In the genomic region with DNA sequence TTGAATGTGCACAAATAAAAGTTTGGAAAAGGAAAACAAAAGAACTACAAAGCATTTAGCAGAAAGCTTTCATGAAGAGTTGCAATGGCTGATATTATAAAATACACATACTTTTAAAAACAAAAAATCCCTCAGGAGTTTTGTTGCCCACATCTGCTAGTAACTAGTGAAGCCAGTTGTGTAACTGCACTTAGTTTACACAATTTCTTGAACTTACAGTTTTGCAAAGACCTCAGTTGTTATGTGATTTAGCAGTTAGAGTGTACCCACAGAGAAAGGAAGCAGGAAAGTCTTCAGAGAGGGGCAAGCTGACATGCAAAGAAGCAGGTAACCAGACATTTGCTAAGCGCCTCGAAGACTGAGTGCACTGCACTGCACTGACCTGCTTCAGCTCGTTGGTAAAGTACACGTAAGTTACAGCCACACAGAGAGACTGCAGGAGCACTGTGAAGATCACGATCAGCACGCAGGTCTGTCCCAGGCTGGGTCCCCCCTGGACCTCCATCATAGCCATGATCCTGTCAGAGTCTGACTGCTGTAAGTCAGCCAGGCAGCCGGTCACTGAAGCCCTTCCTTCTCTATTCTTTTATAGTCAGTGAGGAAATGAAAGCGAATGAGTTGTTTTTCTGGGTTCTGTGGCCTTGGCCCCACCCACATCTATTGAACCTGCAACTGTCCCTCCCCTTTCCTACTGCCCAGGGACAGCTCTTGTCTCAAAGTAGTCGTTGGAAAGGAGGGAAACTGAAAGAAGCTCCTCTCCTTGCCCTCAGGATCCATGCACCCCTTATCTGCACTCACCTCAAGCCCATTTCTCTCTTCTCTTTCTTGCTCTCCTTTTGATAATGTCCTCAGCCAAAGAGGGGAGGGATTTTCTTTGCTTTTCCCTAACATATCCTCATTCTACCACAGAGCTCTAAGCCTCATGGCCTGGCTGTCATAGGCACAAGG, we compare ENCODE assay signal across 8 cellular contexts. TPM values are rescaled to one million over a fixed set of nuclear protein-coding genes. Genes with fewer than 3 reads are reported as not detected.
DNase-seq lines count a peak whose midpoint lies in the region; ATAC-seq and TF ChIP-seq lines count a peak whose summit lies in the region.

TNFSF10 (minus strand) TSS at position 560 of the 948 bp plus-strand sequence; CDS start at position 514, 46 bp downstream.

- H3K4me1 Mint-ChIP-seq in activated CD4-positive, alpha-beta T cell treated with anti-CD3 and anti-CD28 coated beads, Interleukin-2, amount 10 ng/mL, durations not matched to agents 7 days and 5 days: peaks cover 50% of the 10 kb centered on the region
- H3K4me1 Mint-ChIP-seq in effector memory CD8-positive, alpha-beta T cell (ENCODE audit: low read depth in 2 of 2): peaks cover 39 to 42% of the 10 kb centered on the region in 2 donors

- H3K9me3 ChIP-seq in mucosa of stomach (ENCODE audit: control insufficient read depth, low read length) (no peaks in the 10 kb centered on the region), thoracic aorta (no peaks in the 10 kb centered on the region)

- DNase-seq in NCI-H1436 treated with DMSO at 0.1 percent for 48 hours (lab: John Stamatoyannopoulos, UW) (peak; percentile 15), thoracic aorta (ENCODE audit: low spot score) (no peak), 8988T (no peak)
- peak; percentile 85 for DNase-seq in activated CD4-positive, alpha-beta T cell treated with anti-CD3 and anti-CD28 coated beads, Interleukin-2, amount 10 ng/mL, durations not matched to agents 7 days and 5 days
- DNase-seq in effector memory CD8-positive, alpha-beta T cell: peak; percentile 39 to 55 (median 40)

- ATAC-seq in GM18499 (IDR thresholded peaks at IDR 0.05; ENCODE audit: insufficient read depth, unreplicated experiment) (peak; percentile 84), HG02623 (IDR thresholded peaks at IDR 0.05; ENCODE audit: unreplicated experiment) (peak; percentile 86), thoracic aorta (ENCODE audit: insufficient number of reproducible peaks, low FRiP score, low read depth) (no peak)
- peak; percentile 79 for ATAC-seq in effector memory CD8-positive, alpha-beta T cell (replicated peaks)

- H3K4me1 ChIP-seq in mucosa of stomach (ENCODE audit: control insufficient read depth, insufficient read depth, low read length): peaks cover 19% of the 10 kb centered on the region
- H3K4me1 ChIP-seq in thoracic aorta (ENCODE audit: control insufficient read depth in 1 of 2, low read depth in 2 of 2): peaks cover 0 to 9% of the 10 kb centered on the region in 2 donors

- H3K36me3 Mint-ChIP-seq in activated CD4-positive, alpha-beta T cell treated with anti-CD3 and anti-CD28 coated beads, Interleukin-2, amount 10 ng/mL, durations not matched to agents 7 days and 5 days (ENCODE audit: low read depth): peaks cover 33% of the 10 kb centered on the region
- peaks cover 9% of the 10 kb centered on the region for H3K36me3 Mint-ChIP-seq in effector memory CD8-positive, alpha-beta T cell (ENCODE audit: insufficient read depth)

- H3K27me3 ChIP-seq in mucosa of stomach (ENCODE audit: control insufficient read depth, insufficient read depth, low read length) (no peaks in the 10 kb centered on the region), thoracic aorta (replicated peaks; ENCODE audit: insufficient read depth) (no peaks in the 10 kb centered on the region)

- H3K9me3 Mint-ChIP-seq in activated CD4-positive, alpha-beta T cell treated with anti-CD3 and anti-CD28 coated beads, Interleukin-2, amount 10 ng/mL, durations not matched to agents 7 days and 5 days: no peaks in the 10 kb centered on the region
- H3K9me3 Mint-ChIP-seq in effector memory CD8-positive, alpha-beta T cell: no peaks in the 10 kb centered on the region

- TF ChIP-seq CTCF in thoracic aorta (IDR thresholded peaks at IDR 0.05): no peak

- H3K4me3 ChIP-seq in mucosa of stomach (ENCODE audit: low read length) (peak within 1 kb of the TSS; percentile 43), thoracic aorta (peak within 1 kb of the TSS; percentile 61)

- peak within 1 kb of the TSS; percentile 98 for H3K27ac Mint-ChIP-seq in activated CD4-positive, alpha-beta T cell treated with anti-CD3 and anti-CD28 coated beads, Interleukin-2, amount 10 ng/mL, durations not matched to agents 7 days and 5 days
- H3K27ac Mint-ChIP-seq in effector memory CD8-positive, alpha-beta T cell: peak within 1 kb of the TSS; percentile 94

- peak within 1 kb of the TSS; percentile 73 for H3K9ac ChIP-seq in mucosa of stomach (ENCODE audit: low read length)

- H3K36me3 ChIP-seq in mucosa of stomach (ENCODE audit: control insufficient read depth, insufficient read depth, low read length) (no peaks in the 10 kb centered on the region), thoracic aorta (no peaks in the 10 kb centered on the region)

- H3K27me3 Mint-ChIP-seq in activated CD4-positive, alpha-beta T cell treated with anti-CD3 and anti-CD28 coated beads, Interleukin-2, amount 10 ng/mL, durations not matched to agents 7 days and 5 days: no peaks in the 10 kb centered on the region
- no peaks in the 10 kb centered on the region for H3K27me3 Mint-ChIP-seq in effector memory CD8-positive, alpha-beta T cell

- POLR2A ChIA-PET in activated CD4-positive, alpha-beta T cell treated with anti-CD3 and anti-CD28 coated beads, Interleukin-2, amount 10 ng/mL, durations not matched to agents 7 days and 5 days (lab: Charles Lee): interaction anchor here (0.7 to 4.3 kb wide), 12 partner anchors 8 to 98 kb away, joined by 3 to 17 read pairs (median 6); no protein-coding TSS in a partner anchor

- CTCF ChIA-PET in activated CD4-positive, alpha-beta T cell treated with anti-CD3 and anti-CD28 coated beads, Interleukin-2, amount 10 ng/mL, durations not matched to agents 7 days and 5 days (lab: Charles Lee): interaction anchor here (0.6 to 6.5 kb wide), 16 partner anchors 7 to 227 kb away, joined by 3 to 41 read pairs (median 3); partner anchors contain the start of gene ECT2

- peak within 1 kb of the TSS in 1 of 2 donors; percentile 45 for H3K27ac ChIP-seq in thoracic aorta

- peak within 1 kb of the TSS; percentile 95 for H3K4me3 Mint-ChIP-seq in activated CD4-positive, alpha-beta T cell treated with anti-CD3 and anti-CD28 coated beads, Interleukin-2, amount 10 ng/mL, durations not matched to agents 7 days and 5 days
- H3K4me3 Mint-ChIP-seq in effector memory CD8-positive, alpha-beta T cell: peak within 1 kb of the TSS; percentile 88 to 90

RNA-seq across cellular contexts. Expression of gene TNFSF10, which starts in this region (rescaled TPM):
- total RNA-seq in activated CD4-positive, alpha-beta T cell treated with anti-CD3 and anti-CD28 coated beads, Interleukin-2, amount 10 ng/mL, durations not matched to agents 7 days and 5 days: 10 to 100 TPM; 83.8 to 97.9 TPM
- total RNA-seq in thoracic aorta: 10 to 100 TPM; 13.8 to 16.0 TPM

Comparison
In these comparisons a context has a peak if more than half of its experiments do, and no peak if none do; other contexts are left out.
1. RNA of gene TNFSF10 (total RNA-seq): 83.8 to 97.9 TPM in activated CD4-positive, alpha-beta T cell treated with anti-CD3 and anti-CD28 coated beads, Interleukin-2, amount 10 ng/mL, durations not matched to agents 7 days and 5 days; 13.8 to 16.0 TPM in thoracic aorta; every median in the first group is over 4 times any median in the second.
2. DNase-seq: peak in NCI-H1436 treated with DMSO at 0.1 percent for 48 hours (single experiment), activated CD4-positive, alpha-beta T cell treated with anti-CD3 and anti-CD28 coated beads, Interleukin-2, amount 10 ng/mL, durations not matched to agents 7 days and 5 days (single experiment) and effector memory CD8-positive, alpha-beta T cell (3 of 3); none in thoracic aorta (single experiment) and 8988T (single experiment).